In genomic region chr3:123798540-123798939, GRCh38 we compare ENCODE assay signal across 24 cellular contexts.
"Had no signal": no experiment of that assay in that cellular context is flagged by ENCODE, and none has a peak within 500 bp of the region (broad histone marks: within the 10 kb centered on the region; RNA-seq: fewer than 3 reads in every experiment).

No MANE protein-coding gene starts in this region.

- H3K36me3 Mint-ChIP-seq: activated naive CD8-positive, alpha-beta T cell treated with anti-CD3 and anti-CD28 coated beads, Interleukin-2, amount 10 ng/mL, durations not matched to agents 7 days and 5 days; naive B cell; T-cell had no signal

- H3K4me3 ChIP-seq: mucosa of descending colon, tibial artery, uterus had no signal

- ATAC-seq: left ventricle myocardium superior; mucosa of descending colon; right cardiac atrium; stimulated activated naive CD8-positive, alpha-beta T cell treated with anti-CD3 and anti-CD28 coated beads, Interleukin-15, Interleukin-2, amounts not matched to agents 100 U/mL and 50 U/mL, for 24 hours; T-cell had no signal

- H3K27ac ChIP-seq: epithelial cell of prostate, parathyroid adenoma, tibial artery, WERI-Rb-1 had no signal

- H3K36me3 ChIP-seq: uterus, WERI-Rb-1 had no signal

- H3K27me3 ChIP-seq: tibial artery, uterus had no signal

- H3K27ac Mint-ChIP-seq: activated naive CD4-positive, alpha-beta T cell treated with anti-CD3 and anti-CD28 coated beads for 36 hours; activated naive CD8-positive, alpha-beta T cell treated with anti-CD3 and anti-CD28 coated beads, Interleukin-2, amount 10 ng/mL, durations not matched to agents 7 days and 5 days; activated T-cell treated with anti-CD3 and anti-CD28 coated beads, Interleukin-2, amount 50 U/mL, for 24 hours; activated T-helper 2 cell treated with anti-CD3 and anti-CD28 coated beads, Interferon-gamma antibody, Interleukin-2, Interleukin-4, amounts not matched to agents 10 μg/mL and 5 μg/mL and 100 μg/mL, durations not matched to agents 14 hours and 24 hours and 36 hours; naive B cell; T-cell; T-helper 2 cell treated with Interferon-gamma antibody and Interleukin-4, amounts not matched to agents 5 μg/mL and 100 μg/mL, for 36 hours had no signal

- H3K9me3 ChIP-seq: mucosa of descending colon, tibial artery, uterus had no signal

- H3K9me3 Mint-ChIP-seq: activated naive CD4-positive, alpha-beta T cell treated with anti-CD3 and anti-CD28 coated beads for 36 hours; activated naive CD8-positive, alpha-beta T cell treated with anti-CD3 and anti-CD28 coated beads, Interleukin-2, amount 10 ng/mL, durations not matched to agents 7 days and 5 days; activated T-cell treated with anti-CD3 and anti-CD28 coated beads, Interleukin-2, amount 50 U/mL, for 24 hours; activated T-helper 2 cell treated with anti-CD3 and anti-CD28 coated beads, Interferon-gamma antibody, Interleukin-2, Interleukin-4, amounts not matched to agents 10 μg/mL and 5 μg/mL and 100 μg/mL, durations not matched to agents 14 hours and 24 hours and 36 hours; T-cell; T-helper 2 cell treated with Interferon-gamma antibody and Interleukin-4, amounts not matched to agents 5 μg/mL and 100 μg/mL, for 36 hours had no signal

- H3K27me3 Mint-ChIP-seq: naive B cell had no signal

- H3K4me1 ChIP-seq: parathyroid adenoma, uterus had no signal

- H3K4me3 Mint-ChIP-seq: activated naive CD4-positive, alpha-beta T cell treated with anti-CD3 and anti-CD28 coated beads for 36 hours; activated naive CD8-positive, alpha-beta T cell treated with anti-CD3 and anti-CD28 coated beads, Interleukin-2, amount 10 ng/mL, durations not matched to agents 7 days and 5 days; activated T-cell treated with anti-CD3 and anti-CD28 coated beads, Interleukin-2, amount 50 U/mL, for 24 hours; naive B cell; T-cell; T-helper 2 cell treated with Interferon-gamma antibody and Interleukin-4, amounts not matched to agents 5 μg/mL and 100 μg/mL, for 36 hours had no signal

- DNase-seq: activated CD8-positive, alpha-beta memory T cell treated with anti-CD3 and anti-CD28 coated beads, Interleukin-2, amount 50 U/mL, for 4 hours; activated naive CD4-positive, alpha-beta T cell treated with anti-CD3 and anti-CD28 coated beads for 36 hours; activated naive CD8-positive, alpha-beta T cell treated with anti-CD3 and anti-CD28 coated beads, Interleukin-2, amount 10 ng/mL, durations not matched to agents 7 days and 5 days; activated T-cell treated with anti-CD3 and anti-CD28 coated beads, Interleukin-2, amount 50 U/mL, for 24 hours; amygdala; cortex of kidney; foreskin melanocyte; kidney glomerular epithelial cell; left ventricle myocardium superior; mesenchymal stem cell; mucosa of descending colon; naive B cell; right cardiac atrium; stimulated activated CD4-positive, alpha-beta T cell treated with anti-CD3 and anti-CD28 coated beads, Interleukin-12 subunit alpha, Interleukin-12 subunit beta, amount 100 ng/mL, for 4 hours; stimulated activated CD4-positive, alpha-beta T cell treated with anti-CD3 and anti-CD28 coated beads, Interleukin-4, amount 100 ng/mL, for 4 hours; stimulated activated naive CD8-positive, alpha-beta T cell treated with anti-CD3 and anti-CD28 coated beads, Interleukin-15, Interleukin-2, amounts not matched to agents 100 U/mL and 50 U/mL, for 24 hours; T-cell; tibial artery; uterus; WERI-Rb-1 had no signal

- H3K4me1 Mint-ChIP-seq: activated naive CD8-positive, alpha-beta T cell treated with anti-CD3 and anti-CD28 coated beads, Interleukin-2, amount 10 ng/mL, durations not matched to agents 7 days and 5 days; naive B cell; T-cell had no signal
